In genomic region chr12:109571773-109572505, GRCh38 we compare ENCODE assay signal across 1 cellular context.
TF ChIP-seq lines count a peak whose summit lies in the region.

No MANE protein-coding gene starts in this region.

TF ChIP-seq in IMR-90, 13 proteins besides CTCF, POLR2A, EP300 and RAD21:
- no peak for TF ChIP-seq MXI1 (IDR thresholded peaks at IDR 0.05; ENCODE audit: borderline replicate concordance, low read depth, low read length)
- TF ChIP-seq SMC3 (IDR thresholded peaks at IDR 0.05; ENCODE audit: low read depth, low read length), result no peak
- TF ChIP-seq CEBPB (IDR thresholded peaks at IDR 0.05; ENCODE audit: low read depth, low read length), result no peak
- TF ChIP-seq FOS (IDR thresholded peaks at IDR 0.05; ENCODE audit: low read depth, low read length), result no peak
- no peak for TF ChIP-seq MAFK (IDR thresholded peaks at IDR 0.05; ENCODE audit: low read depth, low read length)
- no peak for TF ChIP-seq MAZ (IDR thresholded peaks at IDR 0.05; ENCODE audit: borderline replicate concordance, low read depth, low read length)
- TF ChIP-seq RCOR1 (IDR thresholded peaks at IDR 0.05; ENCODE audit: insufficient replicate concordance, low read length), result no peak
- TF ChIP-seq USF2 (IDR thresholded peaks at IDR 0.05; ENCODE audit: low read depth, low read length), result no peak
- no peak for TF ChIP-seq CHD1 (IDR thresholded peaks at IDR 0.05; ENCODE audit: low read depth, low read length)
- no peak for TF ChIP-seq BHLHE40 (IDR thresholded peaks at IDR 0.05; ENCODE audit: low read depth, low read length)
- TF ChIP-seq ELK1 (IDR thresholded peaks at IDR 0.05; ENCODE audit: borderline replicate concordance, low read depth, low read length), result no peak
- TF ChIP-seq NFE2L2 (IDR thresholded peaks at IDR 0.05; ENCODE audit: low read depth, low read length), result no peak
- no peak for TF ChIP-seq RFX5 (IDR thresholded peaks at IDR 0.05; ENCODE audit: low read depth, low read length)
